In genomic region chr22:45671783-45672563, GRCh38 we compare ENCODE assay signal across 8 cellular contexts. TPM values are rescaled to one million over a fixed set of nuclear protein-coding genes. Genes with fewer than 3 reads are reported as not detected.
DNase-seq lines count a peak whose midpoint lies in the region; ATAC-seq and TF ChIP-seq lines count a peak whose summit lies in the region.

Gene ATXN10, plus strand, starts transcription at chr22:45671834. Its CDS starts 230 bp downstream, at chr22:45672064.

- H3K4me1 Mint-ChIP-seq in CD8-positive, alpha-beta T cell (ENCODE audit: low read depth): peaks cover 44% of the 10 kb centered on the region

- ATAC-seq in CD8-positive, alpha-beta T cell: peak; percentile 76
- ATAC-seq in GM21447 (IDR thresholded peaks at IDR 0.05; ENCODE audit: unreplicated experiment): peak; percentile 47

- no peaks in the 10 kb centered on the region for H3K9me3 Mint-ChIP-seq in CD8-positive, alpha-beta T cell

- no peaks in the 10 kb centered on the region for H3K27me3 ChIP-seq in CD8-positive, alpha-beta T cell (ENCODE audit: insufficient read depth, low read length)
- peaks cover 4% of the 10 kb centered on the region for H3K27me3 ChIP-seq in neutrophil
- H3K27me3 ChIP-seq in subcutaneous abdominal adipose tissue (ENCODE audit: control insufficient read depth in 5 of 5, insufficient read depth in 4 of 5, low read length in 5 of 5): no peaks in the 10 kb centered on the region

- in situ Hi-C loops in SK-MEL-5 (cut with HindIII; ENCODE audit: low pct_unique_long_range_greater_than_20kb, low sequenced_read_pairs): no loop called here

- peak within 1 kb of the TSS; percentile 92 for H3K27ac Mint-ChIP-seq in CD8-positive, alpha-beta T cell

- H3K4me3 ChIP-seq in CD8-positive, alpha-beta T cell (ENCODE audit: low read depth, low read length): peak within 1 kb of the TSS; percentile 58
- H3K4me3 ChIP-seq in neutrophil (ENCODE audit: low read depth in 1 of 2, low read length in 1 of 2) (peak within 1 kb of the TSS; percentile 70 to 74), subcutaneous abdominal adipose tissue (ENCODE audit: low read depth in 1 of 5, low read length in 5 of 5) (peak within 1 kb of the TSS; percentile 72 to 92 (median 86))

- H3K4me3 Mint-ChIP-seq in CD8-positive, alpha-beta T cell: peak within 1 kb of the TSS; percentile 90

- CTCF ChIA-PET in CD8-positive, alpha-beta T cell (lab: Charles Lee): no interaction called here

- POLR2A ChIA-PET in CD8-positive, alpha-beta T cell (lab: Charles Lee): no interaction called here

- H3K9ac ChIP-seq in subcutaneous abdominal adipose tissue (ENCODE audit: low read length in 5 of 5): peak within 1 kb of the TSS; percentile 72 to 95 (median 89)

- H3K27ac ChIP-seq in CD8-positive, alpha-beta T cell (ENCODE audit: low read depth, low read length): peak within 1 kb of the TSS; percentile 60
- H3K27ac ChIP-seq in neutrophil: peak within 1 kb of the TSS; percentile 13
- peak within 1 kb of the TSS; percentile 34 for H3K27ac ChIP-seq in subcutaneous abdominal adipose tissue (ENCODE audit: low read depth, low read length)

- no peaks in the 10 kb centered on the region for H3K36me3 ChIP-seq in CD8-positive, alpha-beta T cell (ENCODE audit: insufficient read depth, low read length)
- H3K36me3 ChIP-seq in neutrophil: no peaks in the 10 kb centered on the region
- H3K36me3 ChIP-seq in subcutaneous abdominal adipose tissue (ENCODE audit: control insufficient read depth in 5 of 5, insufficient read depth in 5 of 5, low read length in 5 of 5): no peaks in the 10 kb centered on the region

- peaks cover 27% of the 10 kb centered on the region for H3K4me1 ChIP-seq in CD8-positive, alpha-beta T cell (ENCODE audit: insufficient read depth, low read length)
- H3K4me1 ChIP-seq in neutrophil (ENCODE audit: control insufficient read depth in 1 of 2, insufficient read depth in 1 of 2, low read depth in 1 of 2, low read length in 1 of 2) (peaks cover 17 to 18% of the 10 kb centered on the region in 2 experiments), subcutaneous abdominal adipose tissue (ENCODE audit: control insufficient read depth in 5 of 5, insufficient read depth in 5 of 5, low read length in 5 of 5) (peaks cover 0 to 28% (median 20%) of the 10 kb centered on the region in 5 donors)

- DNase-seq in CD8-positive, alpha-beta T cell: peak; percentile 33 to 79 (median 60)
- DNase-seq in LHCN-M2 (ENCODE audit: low read depth) (peak; percentile 63), SK-MEL-5 (ENCODE audit: low read depth, low spot score) (peak; percentile 65), germinal center (ENCODE audit: low spot score) (peak; percentile 61)
- peak; percentile 75 for DNase-seq in activated naive CD4-positive, alpha-beta T cell treated with Interleukin-2 at 50 U/mL for 16 hours

- intact Hi-C loops in CD8-positive, alpha-beta T cell (cut with DNase I, micrococcal nuclease): loop anchor here (5.0 to 10.0 kb wide), 3 partner anchors 365 to 967 kb away; partner anchors contain the start of gene PRR5 (in 1 of the 2)

- no peak for TF ChIP-seq CTCF in CD8-positive, alpha-beta T cell (IDR thresholded peaks at IDR 0.05)
- TF ChIP-seq CTCF in neutrophil (IDR thresholded peaks at IDR 0.05): no peak

- no peaks in the 10 kb centered on the region for H3K9me3 ChIP-seq in CD8-positive, alpha-beta T cell (ENCODE audit: low read length)
- H3K9me3 ChIP-seq in neutrophil (no peaks in the 10 kb centered on the region), subcutaneous abdominal adipose tissue (ENCODE audit: control insufficient read depth in 5 of 5, low read length in 5 of 5) (peaks cover 0 to 5% (median 0%) of the 10 kb centered on the region in 5 donors)

- H3K27me3 Mint-ChIP-seq in CD8-positive, alpha-beta T cell (ENCODE audit: low read depth): peaks cover 3% of the 10 kb centered on the region

- peaks cover 10% of the 10 kb centered on the region for H3K36me3 Mint-ChIP-seq in CD8-positive, alpha-beta T cell

RNA-seq across cellular contexts. Expression of gene ATXN10, which starts in this region (rescaled TPM):
- total RNA-seq in CD8-positive, alpha-beta T cell: 10 to 100 TPM; 35.4 to 37.7 TPM
- total RNA-seq in LHCN-M2 (2014; rRNA removed): 73.0 and 98.0 TPM in 2 replicates
- 199 TPM for polyA plus RNA-seq in LHCN-M2 (2012)
- 52.7 and 73.7 TPM in 2 replicates for total RNA-seq in SK-MEL-5 (2014; rRNA removed; shearing (Covaris generic))
- 114 and 118 TPM in 2 replicates for polyA plus RNA-seq in SK-MEL-5 (2015; cell fraction: cytosol; rRNA removed)
- polyA plus RNA-seq in SK-MEL-5 (2015; cell fraction: nucleus; rRNA removed): 51.7 and 61.8 TPM in 2 replicates

Comparison
In these comparisons a context has a peak if more than half of its experiments do, and no peak if none do; other contexts are left out.
1. Peak in every context shown above with its lines: DNase-seq, ATAC-seq, H3K4me3 ChIP-seq and H3K27ac ChIP-seq.